Comparison of ENCODE assay signal across 8 cellular contexts in genomic region chr6:108782231-108783041, GRCh38.
DNase-seq lines count a peak whose midpoint lies in the region; ATAC-seq and TF ChIP-seq lines count a peak whose summit lies in the region.

No MANE protein-coding gene starts in this region.

- peak overlapping the region; percentile 17 for H3K4me3 ChIP-seq in colonic mucosa

- no peaks in the 10 kb centered on the region for H3K36me3 ChIP-seq in colonic mucosa

- H3K4me1 ChIP-seq in colonic mucosa, result no peaks in the 10 kb centered on the region

- CTCF ChIA-PET in HEK293T (lab: Yijun Ruan, JAX), result interaction anchor here (0.6 to 1.3 kb wide), 3 partner anchors 53 to 241 kb away, joined by 3 to 4 read pairs (median 3); no protein-coding TSS in a partner anchor

- no peaks in the 10 kb centered on the region for H3K9me3 ChIP-seq in colonic mucosa

- DNase-seq in COLO829 (ENCODE audit: low spot score), result peak; percentile 81
- peak; percentile 83 for DNase-seq in HEK293T (ENCODE audit: extremely low spot score)
- DNase-seq in NCI-H226, result peak; percentile 60
- peak; percentile 74 to 81 for DNase-seq in activated CD4-positive, alpha-beta T cell treated with anti-CD3 and anti-CD28 coated beads for 4 hours
- peak; percentile 90 for DNase-seq in colonic mucosa
- DNase-seq in left colon, result peak; percentile 87 to 90
- peak; percentile 47 to 53 for DNase-seq in stimulated activated CD4-positive, alpha-beta T cell treated with anti-CD3 and anti-CD28 coated beads, Interleukin-1b, Interleukin-23, amount 100 ng/mL, for 1 hour (ENCODE audit: low read depth in 2 of 2)
- DNase-seq in cortex of kidney (lab: John Stamatoyannopoulos, UW), result no peak

- POLR2A ChIA-PET in HEK293T (lab: Yijun Ruan, JAX), result interaction anchor here (1.0 kb wide), 2 partner anchors 223 to 224 kb away, joined by 3 read pairs; no protein-coding TSS in a partner anchor

- peak; percentile 77 for TF ChIP-seq CTCF in colonic mucosa (IDR thresholded peaks at IDR 0.05)

- peak overlapping the region in 1 of 2 donors; percentile 64 for H3K9ac ChIP-seq in colonic mucosa (ENCODE audit: low read depth in 2 of 2, low read length in 2 of 2)

- ATAC-seq in left colon, result peak; percentile 100

- H3K27me3 ChIP-seq in colonic mucosa, result no peaks in the 10 kb centered on the region

- no peak overlapping the region for H3K27ac ChIP-seq in colonic mucosa

- intact Hi-C loops in colonic mucosa (cut with DNase I), result loop anchor here (5.0 to 10.0 kb wide), 4 partner anchors 55 to 240 kb away; no protein-coding TSS in a partner anchor
- intact Hi-C loops in left colon (cut with DNase I, micrococcal nuclease), result loop anchor here in 1 of 2 donors (10.0 kb wide), 2 partner anchors 52 to 238 kb away; no protein-coding TSS in a partner anchor

TF ChIP-seq in HEK293T, 16 proteins besides CTCF, POLR2A, EP300 and RAD21:
- no peak for TF ChIP-seq SUZ12 (IDR thresholded peaks at IDR 0.05)
- peak; percentile 75 for TF ChIP-seq L3MBTL2 (conservative IDR thresholded peaks at IDR 0.05)
- TF ChIP-seq BHLHE40 (IDR thresholded peaks at IDR 0.05; ENCODE audit: borderline replicate concordance), result no peak
- TF ChIP-seq FOXA1 (IDR thresholded peaks at IDR 0.05), result no peak
